16 cellular contexts compared by ENCODE assay signal in genomic region chr14:91904956-91905645, GRCh38. TPM values are rescaled to one million over a fixed set of nuclear protein-coding genes. Genes with fewer than 3 reads are reported as not detected.
DNase-seq lines count a peak whose midpoint lies in the region; ATAC-seq and TF ChIP-seq lines count a peak whose summit lies in the region.
"Had no signal": no experiment of that assay in that cellular context is flagged by ENCODE, and none has a peak within 500 bp of the region (broad histone marks: within the 10 kb centered on the region; RNA-seq: fewer than 3 reads in every experiment).

No MANE protein-coding gene starts in this region.

- WGBS in liver: 82% methylated on average over 9 of the region's 9 CpGs
- 90 to 94% methylated on average over 9 of the region's 9 CpGs for WGBS in sigmoid colon, 2 donors

- peak overlapping the region; percentile 32 for H3K27ac Mint-ChIP-seq in chondrocyte (ENCODE audit: unreplicated experiment)
- H3K27ac Mint-ChIP-seq: CD4-positive, alpha-beta memory T cell; HFFc6 had no signal

- H3K36me3 ChIP-seq in liver (ENCODE audit: control insufficient read depth in 4 of 4, insufficient read depth in 3 of 4, low read depth in 1 of 4, low read length in 3 of 4): no peaks in the 10 kb centered on the region
- no peaks in the 10 kb centered on the region for H3K36me3 ChIP-seq in sigmoid colon
- H3K36me3 ChIP-seq: BE2C had no signal

- no peak for TF ChIP-seq CTCF in chondrocyte (IDR thresholded peaks at IDR 0.05)
- TF ChIP-seq CTCF in liver (IDR thresholded peaks at IDR 0.05; ENCODE audit: low read depth, low read length, missing input control): no peak
- TF ChIP-seq CTCF in sigmoid colon (IDR thresholded peaks at IDR 0.05): no peak

- H3K9me3 ChIP-seq in liver (ENCODE audit: control insufficient read depth in 4 of 4, low read length in 3 of 4) (no peaks in the 10 kb centered on the region), sigmoid colon (no peaks in the 10 kb centered on the region)
- H3K9me3 ChIP-seq: A549, BE2C had no signal

- H3K4me3 Mint-ChIP-seq in chondrocyte (ENCODE audit: unreplicated experiment): no peak overlapping the region
- H3K4me3 Mint-ChIP-seq: CD4-positive, alpha-beta memory T cell; HFFc6 had no signal

- peaks cover 31% of the 10 kb centered on the region for H3K36me3 Mint-ChIP-seq in chondrocyte (ENCODE audit: low read depth)
- H3K36me3 Mint-ChIP-seq: CD4-positive, alpha-beta memory T cell had no signal

- H3K27ac ChIP-seq in liver (ENCODE audit: low read depth in 1 of 2, low read length in 2 of 2): peak overlapping the region; percentile 67 to 94
- H3K27ac ChIP-seq in sigmoid colon: no peak overlapping the region
- H3K27ac ChIP-seq: A549, C4-2B had no signal

- no peak for DNase-seq in chondrocyte (ENCODE audit: low spot score)
- DNase-seq in sigmoid colon: peak; percentile 48
- DNase-seq in T-helper 2 cell: no peak
- DNase-seq in iPS-NIHi11 (ENCODE audit: low spot score): no peak
- no peak for DNase-seq in GM03348 (ENCODE audit: low spot score)
- DNase-seq: BE2C; CD4-positive, alpha-beta memory T cell; DMS79; HCEC 1CT; HFFc6; IMR-90 had no signal

- H3K9me3 Mint-ChIP-seq in chondrocyte (ENCODE audit: low read depth): no peaks in the 10 kb centered on the region
- H3K9me3 Mint-ChIP-seq: CD4-positive, alpha-beta memory T cell; HFFc6 had no signal

- H3K4me1 ChIP-seq in liver (ENCODE audit: control insufficient read depth in 4 of 4, insufficient read depth in 4 of 4, low read length in 3 of 4) (peaks cover 0 to 28% (median 25%) of the 10 kb centered on the region in 4 donors), sigmoid colon (peaks cover 0 to 52% (median 35%) of the 10 kb centered on the region in 4 donors)
- H3K4me1 ChIP-seq: A549, BE2C had no signal

- H3K27me3 Mint-ChIP-seq in chondrocyte (ENCODE audit: low read depth): no peaks in the 10 kb centered on the region

- TF ChIP-seq POLR2A in sigmoid colon (IDR thresholded peaks at IDR 0.05): no peak

- no peak for ATAC-seq in HG03469 (IDR thresholded peaks at IDR 0.05; ENCODE audit: unreplicated experiment)
- ATAC-seq: A549 had no signal

- no peak overlapping the region for H3K9ac ChIP-seq in liver (ENCODE audit: low read depth in 1 of 2, low read length in 2 of 2)

- H3K4me1 Mint-ChIP-seq in chondrocyte (ENCODE audit: low read depth): peaks cover 77% of the 10 kb centered on the region

- no peaks in the 10 kb centered on the region for H3K27me3 ChIP-seq in liver (ENCODE audit: control insufficient read depth in 4 of 4, insufficient read depth in 4 of 4, low read length in 3 of 4)
- no peaks in the 10 kb centered on the region for H3K27me3 ChIP-seq in sigmoid colon
- H3K27me3 ChIP-seq: BE2C had no signal

- no peak for TF ChIP-seq RAD21 in liver (IDR thresholded peaks at IDR 0.05)

- intact Hi-C loops in sigmoid colon (cut with DNase I): loop anchor here (5.0 to 10.0 kb wide), 3 partner anchors 42 to 393 kb away; partner anchors contain the start of genes FBLN5 and PPP4R3A

- H3K4me3 ChIP-seq in liver (ENCODE audit: low read depth in 1 of 3, low read length in 3 of 3): no peak overlapping the region
- no peak overlapping the region for H3K4me3 ChIP-seq in sigmoid colon
- H3K4me3 ChIP-seq: A549 had no signal

- no peak for TF ChIP-seq EP300 in sigmoid colon (IDR thresholded peaks at IDR 0.05)

TF ChIP-seq in liver, 16 proteins besides CTCF, POLR2A, EP300 and RAD21:
- TF ChIP-seq HNF4A (conservative IDR thresholded peaks at IDR 0.05) (peak; percentile 7 to 32), ATF3 (IDR thresholded peaks at IDR 0.05) (no peak)

RNA-seq across cellular contexts. Expression of gene TC2N, which starts 37.8 kb away (rescaled TPM):
- total RNA-seq in chondrocyte (9.1 to 14.4 TPM (median 11.2 TPM) in 3 replicates), liver (1 to 10 TPM; 1.9 to 6.4 TPM), sigmoid colon (10 to 100 TPM; 12.1 to 49.2 (median 36.5) TPM)
- polyA plus RNA-seq in liver (1 to 10 TPM in 1 of 2 donors, under 1 TPM in 1; 0.62 to 1.3 TPM), sigmoid colon (10 to 100 TPM; 24.9 to 41.6 (median 28.2) TPM)
- total RNA-seq: G401 had no signal

RNA-seq across cellular contexts. Expression of gene FBLN5, which starts 42.4 kb away (rescaled TPM):
- total RNA-seq in chondrocyte: 1,189 to 1,311 TPM (median 1,232 TPM) in 3 replicates
- 10 to 100 TPM in 1 of 2 donors, 1 to 10 TPM in 1; 3.9 to 18.7 TPM for total RNA-seq in liver
- 10 to 100 TPM; 10.9 to 21.8 TPM for polyA plus RNA-seq in liver
- 100 to 1,000 TPM in 2 of 4 donors, 10 to 100 TPM in 2; 91.8 to 253 (median 103) TPM for total RNA-seq in sigmoid colon
- 10 to 100 TPM in 2 of 3 donors, 1 to 10 TPM in 1; 3.0 to 25.8 (median 19.5) TPM for polyA plus RNA-seq in sigmoid colon

Comparison
In these comparisons a context has a peak if more than half of its experiments do, and no peak if none do; other contexts are left out.
1. H3K27ac ChIP-seq: peak in liver (2 of 2); none in sigmoid colon (0 of 4).